Comparison of ENCODE assay signal across 29 cellular contexts in the genomic region with DNA sequence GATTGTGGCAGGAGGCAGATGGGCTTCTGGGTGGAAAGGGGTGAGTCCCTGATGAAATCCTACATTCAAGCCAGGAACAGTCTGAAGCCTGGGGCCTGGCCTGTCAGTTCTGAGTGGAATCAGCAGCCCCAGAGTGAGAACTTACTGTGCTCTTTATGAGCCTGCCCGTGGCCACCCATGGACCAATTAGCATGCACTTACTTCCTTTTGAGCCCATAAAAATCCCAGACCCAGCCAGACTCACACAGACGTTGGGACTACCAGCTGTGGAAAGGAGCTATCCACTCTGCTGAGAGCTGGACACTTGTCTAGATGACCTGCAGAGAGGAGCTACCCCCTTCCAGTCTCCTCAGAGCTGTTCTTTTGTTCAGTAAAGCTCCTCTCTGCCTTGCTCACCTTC.
"Had no signal": no experiment of that assay in that cellular context is flagged by ENCODE, and none has a peak within 500 bp of the region (broad histone marks: within the 10 kb centered on the region; RNA-seq: fewer than 3 reads in every experiment).

No MANE protein-coding gene starts in this region.

- H3K4me3 Mint-ChIP-seq: activated CD4-positive, alpha-beta memory T cell treated with anti-CD3 and anti-CD28 coated beads for 36 hours; activated CD4-positive, alpha-beta T cell treated with anti-CD3 and anti-CD28 coated beads for 36 hours; activated CD4-positive, alpha-beta T cell treated with anti-CD3 and anti-CD28 coated beads, Interleukin-2, amount 10 ng/mL, durations not matched to agents 24 days and 14 days; activated CD8-positive, alpha-beta memory T cell treated with anti-CD3 and anti-CD28 coated beads, Interleukin-2, amount 10 ng/mL, durations not matched to agents 7 days and 5 days; activated CD8-positive, alpha-beta T cell treated with anti-CD3 and anti-CD28 coated beads, Interleukin-2, amount 10 ng/mL, durations not matched to agents 7 days and 5 days; activated naive CD4-positive, alpha-beta T cell treated with anti-CD3 and anti-CD28 coated beads, Interleukin-2, amount 10 ng/mL, durations not matched to agents 7 days and 5 days; activated naive CD8-positive, alpha-beta T cell treated with anti-CD3 and anti-CD28 coated beads, Interleukin-2, amount 10 ng/mL, durations not matched to agents 7 days and 5 days; activated T-cell treated with anti-CD3 and anti-CD28 coated beads, Interleukin-2, amount 50 U/mL, for 24 hours; activated T-cell treated with anti-CD3 and anti-CD28 coated beads, Interleukin-2, amount 50 U/mL, for 72 hours; central memory CD8-positive, alpha-beta T cell; dendritic cell treated with granulocyte-macrophage colony-stimulating factor and Interleukin-4, amounts not matched to agents 40 ng/mL and 50 ng/mL, for 4 days had no signal

- DNase-seq: activated CD4-positive, alpha-beta memory T cell treated with anti-CD3 and anti-CD28 coated beads for 36 hours; activated CD4-positive, alpha-beta T cell treated with anti-CD3 and anti-CD28 coated beads for 36 hours; activated CD4-positive, alpha-beta T cell treated with anti-CD3 and anti-CD28 coated beads, Interleukin-2, amount 10 ng/mL, durations not matched to agents 24 days and 14 days; activated CD4-positive, CD25-positive, alpha-beta regulatory T cell; activated CD4-positive, CD25-positive, alpha-beta regulatory T cell treated with anti-CD3 and anti-CD28 coated beads, Interleukin-2, amount 50 U/mL, for 72 hours; activated CD8-positive, alpha-beta memory T cell treated with anti-CD3 and anti-CD28 coated beads, Interleukin-2, amount 10 ng/mL, durations not matched to agents 7 days and 5 days; activated CD8-positive, alpha-beta memory T cell treated with anti-CD3 and anti-CD28 coated beads, Interleukin-2, amount 50 U/mL, for 4 hours; activated CD8-positive, alpha-beta T cell treated with anti-CD3 and anti-CD28 coated beads, Interleukin-2, amount 10 ng/mL, durations not matched to agents 7 days and 5 days; activated gamma-delta T cell; activated naive CD4-positive, alpha-beta T cell; activated naive CD4-positive, alpha-beta T cell treated with anti-CD3 and anti-CD28 coated beads, Interleukin-2, amount 10 ng/mL, durations not matched to agents 7 days and 5 days; activated naive CD8-positive, alpha-beta T cell treated with anti-CD3 and anti-CD28 coated beads, Interleukin-2, amount 10 ng/mL, durations not matched to agents 7 days and 5 days; activated T-cell treated with anti-CD3 and anti-CD28 coated beads for 4 hours; activated T-cell treated with anti-CD3 and anti-CD28 coated beads, Interleukin-2, amount 50 U/mL, for 24 hours; activated T-cell treated with anti-CD3 and anti-CD28 coated beads, Interleukin-2, amount 50 U/mL, for 72 hours; brain microvascular endothelial cell; dorsolateral prefrontal cortex; effector memory CD4-positive, alpha-beta T cell; erythroblast; foreskin keratinocyte; glutamatergic neuron; T-helper 2 cell had no signal

- H3K27ac ChIP-seq: ascending aorta, brain microvascular endothelial cell, coronary artery, dorsolateral prefrontal cortex, esophagus muscularis mucosa, foreskin keratinocyte had no signal

- H3K27me3 Mint-ChIP-seq: activated CD4-positive, alpha-beta memory T cell treated with anti-CD3 and anti-CD28 coated beads for 36 hours; activated CD4-positive, alpha-beta T cell treated with anti-CD3 and anti-CD28 coated beads for 36 hours; activated CD4-positive, alpha-beta T cell treated with anti-CD3 and anti-CD28 coated beads, Interleukin-2, amount 10 ng/mL, durations not matched to agents 24 days and 14 days; activated CD8-positive, alpha-beta memory T cell treated with anti-CD3 and anti-CD28 coated beads, Interleukin-2, amount 10 ng/mL, durations not matched to agents 7 days and 5 days; activated naive CD4-positive, alpha-beta T cell treated with anti-CD3 and anti-CD28 coated beads, Interleukin-2, amount 10 ng/mL, durations not matched to agents 7 days and 5 days; activated naive CD8-positive, alpha-beta T cell treated with anti-CD3 and anti-CD28 coated beads, Interleukin-2, amount 10 ng/mL, durations not matched to agents 7 days and 5 days; activated T-cell treated with anti-CD3 and anti-CD28 coated beads, Interleukin-2, amount 50 U/mL, for 24 hours; central memory CD8-positive, alpha-beta T cell; dendritic cell treated with granulocyte-macrophage colony-stimulating factor and Interleukin-4, amounts not matched to agents 40 ng/mL and 50 ng/mL, for 4 days had no signal

- ATAC-seq: activated CD4-positive, alpha-beta T cell treated with anti-CD3 and anti-CD28 coated beads for 36 hours; activated CD8-positive, alpha-beta memory T cell treated with anti-CD3 and anti-CD28 coated beads, Interleukin-2, amount 10 ng/mL, durations not matched to agents 7 days and 5 days; activated CD8-positive, alpha-beta T cell treated with anti-CD3 and anti-CD28 coated beads, Interleukin-2, amount 10 ng/mL, durations not matched to agents 7 days and 5 days; activated naive CD4-positive, alpha-beta T cell treated with anti-CD3 and anti-CD28 coated beads, Interleukin-2, amount 50 U/mL, for 72 hours; activated T-cell treated with anti-CD3 and anti-CD28 coated beads, Interleukin-2, amount 50 U/mL, for 72 hours; foreskin keratinocyte had no signal

- H3K27ac Mint-ChIP-seq: activated CD4-positive, alpha-beta memory T cell treated with anti-CD3 and anti-CD28 coated beads for 36 hours; activated CD4-positive, alpha-beta T cell treated with anti-CD3 and anti-CD28 coated beads for 36 hours; activated CD4-positive, alpha-beta T cell treated with anti-CD3 and anti-CD28 coated beads, Interleukin-2, amount 10 ng/mL, durations not matched to agents 24 days and 14 days; activated CD8-positive, alpha-beta memory T cell treated with anti-CD3 and anti-CD28 coated beads, Interleukin-2, amount 10 ng/mL, durations not matched to agents 7 days and 5 days; activated CD8-positive, alpha-beta T cell treated with anti-CD3 and anti-CD28 coated beads, Interleukin-2, amount 10 ng/mL, durations not matched to agents 7 days and 5 days; activated naive CD4-positive, alpha-beta T cell treated with anti-CD3 and anti-CD28 coated beads, Interleukin-2, amount 10 ng/mL, durations not matched to agents 7 days and 5 days; activated naive CD4-positive, alpha-beta T cell treated with anti-CD3 and anti-CD28 coated beads, Interleukin-2, amount 50 U/mL, for 72 hours; activated naive CD8-positive, alpha-beta T cell treated with anti-CD3 and anti-CD28 coated beads, Interleukin-2, amount 10 ng/mL, durations not matched to agents 7 days and 5 days; activated T-cell treated with anti-CD3 and anti-CD28 coated beads, Interleukin-2, amount 50 U/mL, for 24 hours; activated T-cell treated with anti-CD3 and anti-CD28 coated beads, Interleukin-2, amount 50 U/mL, for 72 hours; dendritic cell treated with granulocyte-macrophage colony-stimulating factor and Interleukin-4, amounts not matched to agents 40 ng/mL and 50 ng/mL, for 4 days had no signal

- H3K4me3 ChIP-seq: ascending aorta, coronary artery, dorsolateral prefrontal cortex, esophagus muscularis mucosa, gastrocnemius medialis had no signal

- H3K4me1 ChIP-seq: ascending aorta, esophagus muscularis mucosa, foreskin keratinocyte had no signal

- H3K4me1 Mint-ChIP-seq: activated CD4-positive, alpha-beta T cell treated with anti-CD3 and anti-CD28 coated beads for 36 hours; activated CD4-positive, alpha-beta T cell treated with anti-CD3 and anti-CD28 coated beads, Interleukin-2, amount 10 ng/mL, durations not matched to agents 24 days and 14 days; activated CD8-positive, alpha-beta memory T cell treated with anti-CD3 and anti-CD28 coated beads, Interleukin-2, amount 10 ng/mL, durations not matched to agents 7 days and 5 days; activated naive CD4-positive, alpha-beta T cell treated with anti-CD3 and anti-CD28 coated beads, Interleukin-2, amount 10 ng/mL, durations not matched to agents 7 days and 5 days had no signal

- H3K36me3 ChIP-seq: brain microvascular endothelial cell had no signal

- H3K27me3 ChIP-seq: ascending aorta, brain microvascular endothelial cell, dorsolateral prefrontal cortex, esophagus muscularis mucosa, foreskin keratinocyte, gastrocnemius medialis had no signal

- H3K9me3 ChIP-seq: ascending aorta, gastrocnemius medialis had no signal
